ENCODE assay signal across 1 cellular context in genomic region chr11:126834149-126834548, GRCh38.
TF ChIP-seq lines count a peak whose summit lies in the region.

No MANE protein-coding gene starts in this region.

TF ChIP-seq in IMR-90, 13 proteins besides CTCF, POLR2A, EP300 and RAD21:
- TF ChIP-seq CEBPB (IDR thresholded peaks at IDR 0.05; ENCODE audit: low read depth, low read length) (peak; percentile 59), FOS (IDR thresholded peaks at IDR 0.05; ENCODE audit: low read depth, low read length) (peak; percentile 83), USF2 (IDR thresholded peaks at IDR 0.05; ENCODE audit: low read depth, low read length) (no peak), BHLHE40 (IDR thresholded peaks at IDR 0.05; ENCODE audit: low read depth, low read length) (peak; percentile 43; the same call in 1 of the 2 replicates), MAFK (IDR thresholded peaks at IDR 0.05; ENCODE audit: low read depth, low read length) (peak; percentile 35; the same call in 1 of the 2 replicates), SMC3 (IDR thresholded peaks at IDR 0.05; ENCODE audit: low read depth, low read length) (0 out of 2 replicates have a peak, but pooled peaks have one; percentile 2), ELK1 (IDR thresholded peaks at IDR 0.05; ENCODE audit: borderline replicate concordance, low read depth, low read length) (no peak), NFE2L2 (IDR thresholded peaks at IDR 0.05; ENCODE audit: low read depth, low read length) (no peak), RCOR1 (IDR thresholded peaks at IDR 0.05; ENCODE audit: insufficient replicate concordance, low read length) (no peak), CHD1 (IDR thresholded peaks at IDR 0.05; ENCODE audit: low read depth, low read length) (no peak)
